24 cellular contexts compared by ENCODE assay signal in genomic region chr3:115381573-115381912, GRCh38.
DNase-seq lines count a peak whose midpoint lies in the region; ATAC-seq, FAIRE-seq and TF ChIP-seq lines count a peak whose summit lies in the region.
"Had no signal": no experiment of that assay in that cellular context is flagged by ENCODE, and none has a peak within 500 bp of the region (broad histone marks: within the 10 kb centered on the region; RNA-seq: fewer than 3 reads in every experiment).

No MANE protein-coding gene starts in this region.

- no peak for TF ChIP-seq EP300 in esophagus muscularis mucosa (IDR thresholded peaks at IDR 0.05)

- H3K79me2 ChIP-seq in astrocyte (ENCODE audit: insufficient read depth, low read length) (no peaks in the 10 kb centered on the region), smooth muscle cell (ENCODE audit: low read depth) (no peaks in the 10 kb centered on the region)

- H3K9me3 ChIP-seq in MG63 (no peaks in the 10 kb centered on the region), astrocyte (ENCODE audit: insufficient read depth, low read depth, low read length) (no peaks in the 10 kb centered on the region), smooth muscle cell (replicated peaks; ENCODE audit: low read depth) (no peaks in the 10 kb centered on the region), esophagus muscularis mucosa (no peaks in the 10 kb centered on the region)
- H3K9me3 ChIP-seq: breast epithelium, HAP-1, thoracic aorta had no signal

- no peak overlapping the region for H3K27ac Mint-ChIP-seq in astrocyte (ENCODE audit: unreplicated experiment)
- H3K27ac Mint-ChIP-seq: activated CD4-positive, alpha-beta T cell treated with anti-CD3 and anti-CD28 coated beads, Interleukin-2, amount 10 ng/mL, durations not matched to agents 24 days and 14 days; activated CD8-positive, alpha-beta memory T cell treated with anti-CD3 and anti-CD28 coated beads, Interleukin-2, amount 10 ng/mL, durations not matched to agents 7 days and 5 days; activated naive CD8-positive, alpha-beta T cell; activated T-helper 1 cell treated with anti-CD3 and anti-CD28 coated beads, Interleukin-12 subunit alpha, Interleukin-12 subunit beta, Interleukin-2, Interleukin-4 antibody, amounts not matched to agents 30 ng/mL and 10 ng/mL and 1 ng/mL, durations not matched to agents 14 hours and 24 hours and 36 hours; CD8-positive, alpha-beta memory T cell; stimulated activated effector memory CD8-positive, alpha-beta T cell treated with anti-CD3 and anti-CD28 coated beads, Interleukin-12 subunit alpha, Interleukin-12 subunit beta, amount 100 ng/mL, for 72 hours had no signal

- peaks cover 12% of the 10 kb centered on the region for H3K4me1 ChIP-seq in astrocyte (ENCODE audit: insufficient read depth, low read length)
- H3K4me1 ChIP-seq in smooth muscle cell (ENCODE audit: low read depth), result no peaks in the 10 kb centered on the region
- H3K4me1 ChIP-seq in esophagus muscularis mucosa, result no peaks in the 10 kb centered on the region
- H3K4me1 ChIP-seq: breast epithelium, HAP-1 had no signal

- no peak overlapping the region for H3K9ac ChIP-seq in astrocyte (ENCODE audit: low read length)
- no peak overlapping the region for H3K9ac ChIP-seq in smooth muscle cell (ENCODE audit: low read depth)

- no peak overlapping the region for H3K4me3 Mint-ChIP-seq in astrocyte (ENCODE audit: unreplicated experiment)
- H3K4me3 Mint-ChIP-seq: activated CD4-positive, alpha-beta T cell treated with anti-CD3 and anti-CD28 coated beads, Interleukin-2, amount 10 ng/mL, durations not matched to agents 24 days and 14 days; activated CD8-positive, alpha-beta memory T cell treated with anti-CD3 and anti-CD28 coated beads, Interleukin-2, amount 10 ng/mL, durations not matched to agents 7 days and 5 days; activated naive CD8-positive, alpha-beta T cell; activated T-helper 1 cell treated with anti-CD3 and anti-CD28 coated beads, Interleukin-12 subunit alpha, Interleukin-12 subunit beta, Interleukin-2, Interleukin-4 antibody, amounts not matched to agents 30 ng/mL and 10 ng/mL and 1 ng/mL, durations not matched to agents 14 hours and 24 hours and 36 hours; CD8-positive, alpha-beta memory T cell; stimulated activated effector memory CD8-positive, alpha-beta T cell treated with anti-CD3 and anti-CD28 coated beads, Interleukin-12 subunit alpha, Interleukin-12 subunit beta, amount 100 ng/mL, for 72 hours had no signal

- H3K27me3 Mint-ChIP-seq in astrocyte (ENCODE audit: low read depth, unreplicated experiment), result peaks cover 3% of the 10 kb centered on the region

- no peak for TF ChIP-seq CTCF in astrocyte (IDR thresholded peaks at IDR 0.05; ENCODE audit: insufficient read depth, low read depth, low read length)
- no peak for TF ChIP-seq CTCF in smooth muscle cell (IDR thresholded peaks at IDR 0.05; ENCODE audit: borderline replicate concordance, insufficient read depth, poor library complexity, severe bottlenecking)
- TF ChIP-seq CTCF in esophagus muscularis mucosa (IDR thresholded peaks at IDR 0.05), result no peak

- H3K27ac ChIP-seq in astrocyte (ENCODE audit: low read depth, low read length) (peak overlapping the region; percentile 9), smooth muscle cell (ENCODE audit: low read depth) (no peak overlapping the region), esophagus muscularis mucosa (replicated peaks in 1 of 4) (no peak overlapping the region)
- H3K27ac ChIP-seq: breast epithelium had no signal

- no peaks in the 10 kb centered on the region for H3K4me1 Mint-ChIP-seq in astrocyte (ENCODE audit: low read depth, unreplicated experiment)
- H3K4me1 Mint-ChIP-seq: activated CD4-positive, alpha-beta T cell treated with anti-CD3 and anti-CD28 coated beads, Interleukin-2, amount 10 ng/mL, durations not matched to agents 24 days and 14 days; activated CD8-positive, alpha-beta memory T cell treated with anti-CD3 and anti-CD28 coated beads, Interleukin-2, amount 10 ng/mL, durations not matched to agents 7 days and 5 days; CD8-positive, alpha-beta memory T cell; stimulated activated effector memory CD8-positive, alpha-beta T cell treated with anti-CD3 and anti-CD28 coated beads, Interleukin-12 subunit alpha, Interleukin-12 subunit beta, amount 100 ng/mL, for 72 hours had no signal

- H3K36me3 Mint-ChIP-seq in astrocyte (ENCODE audit: low read depth, unreplicated experiment), result no peaks in the 10 kb centered on the region
- H3K36me3 Mint-ChIP-seq: activated CD8-positive, alpha-beta memory T cell treated with anti-CD3 and anti-CD28 coated beads, Interleukin-2, amount 10 ng/mL, durations not matched to agents 7 days and 5 days; CD8-positive, alpha-beta memory T cell; stimulated activated effector memory CD8-positive, alpha-beta T cell treated with anti-CD3 and anti-CD28 coated beads, Interleukin-12 subunit alpha, Interleukin-12 subunit beta, amount 100 ng/mL, for 72 hours had no signal

- no peaks in the 10 kb centered on the region for H3K36me3 ChIP-seq in MG63
- H3K36me3 ChIP-seq in astrocyte (ENCODE audit: insufficient read depth, low read length), result no peaks in the 10 kb centered on the region
- H3K36me3 ChIP-seq in smooth muscle cell (ENCODE audit: low read depth), result no peaks in the 10 kb centered on the region
- H3K36me3 ChIP-seq in esophagus muscularis mucosa, result no peaks in the 10 kb centered on the region
- H3K36me3 ChIP-seq: breast epithelium, HAP-1, thoracic aorta had no signal

- no peak for TF ChIP-seq POLR2A in esophagus muscularis mucosa (IDR thresholded peaks at IDR 0.05; ENCODE audit: low read depth)

- peak; percentile 52 for DNase-seq in MG63
- DNase-seq in astrocyte (ENCODE audit: low read depth), result peak; percentile 14
- DNase-seq in Right ventricle myocardium superior, result peak; percentile 79
- no peak for DNase-seq in smooth muscle cell (lab: John Stamatoyannopoulos, UW; ENCODE audit: unreplicated experiment)
- DNase-seq in esophagus muscularis mucosa (ENCODE audit: extremely low spot score), result no peak
- DNase-seq in SIG-M5 treated with dmso at 0.1 percent for 504 hours (lab: John Stamatoyannopoulos, UW; ENCODE audit: unreplicated experiment), result no peak
- no peak for DNase-seq in NCI-H1092 (lab: John Stamatoyannopoulos, UW)
- DNase-seq: activated CD4-positive, alpha-beta T cell treated with anti-CD3 and anti-CD28 coated beads, Interleukin-2, amount 10 ng/mL, durations not matched to agents 24 days and 14 days; activated CD8-positive, alpha-beta memory T cell treated with anti-CD3 and anti-CD28 coated beads, Interleukin-2, amount 10 ng/mL, durations not matched to agents 7 days and 5 days; CD8-positive, alpha-beta memory T cell; foreskin melanocyte; islet precursor cell; Karpas-422; NCI-H2081 treated with DMSO at 0.1 percent for 48 hours; NCI-H524 treated with DMSO at 0.1 percent for 48 hours; nucleus accumbens; SHP77 treated with DMSO at 0.1 percent for 48 hours; T-helper 1 cell had no signal

- H3K4me3 ChIP-seq in MG63 (no peak overlapping the region), astrocyte (ENCODE audit: insufficient read depth, low read depth, low read length) (no peak overlapping the region), smooth muscle cell (no peak overlapping the region), esophagus muscularis mucosa (no peak overlapping the region)
- H3K4me3 ChIP-seq: breast epithelium, HAP-1, thoracic aorta had no signal

- H3K4me2 ChIP-seq in astrocyte (ENCODE audit: low read length) (no peak overlapping the region), smooth muscle cell (no peak overlapping the region)

- intact Hi-C loops in Right ventricle myocardium superior (cut with DNase I) (no loop called here), esophagus muscularis mucosa (cut with DNase I) (no loop called here)

- peak; percentile 97 for ATAC-seq in Right ventricle myocardium superior (ENCODE audit: poor library complexity)
- ATAC-seq: activated CD8-positive, alpha-beta memory T cell treated with anti-CD3 and anti-CD28 coated beads, Interleukin-2, amount 10 ng/mL, durations not matched to agents 7 days and 5 days; stimulated activated effector memory CD8-positive, alpha-beta T cell treated with anti-CD3 and anti-CD28 coated beads, Interleukin-12 subunit alpha, Interleukin-12 subunit beta, amount 100 ng/mL, for 72 hours had no signal

- H2AFZ ChIP-seq in astrocyte (ENCODE audit: low read depth, low read length), result no peak overlapping the region
- peak overlapping the region; percentile 52 for H2AFZ ChIP-seq in smooth muscle cell (ENCODE audit: low read depth)

- no peaks in the 10 kb centered on the region for H3F3A ChIP-seq in smooth muscle cell (ENCODE audit: low read depth)

- H4K20me1 ChIP-seq in astrocyte (ENCODE audit: insufficient read depth, low read length), result no peaks in the 10 kb centered on the region
- H4K20me1 ChIP-seq in smooth muscle cell (ENCODE audit: low read depth), result no peaks in the 10 kb centered on the region

- WGBS in smooth muscle cell (ENCODE audit: low lambda C conversion rate), result 81% methylated on average over 5 of the region's 5 CpGs
- 67% methylated on average over 5 of the region's 5 CpGs for WGBS in esophagus muscularis mucosa

- no peak for FAIRE-seq in astrocyte (lab: Jason Lieb, UNC)

- no peaks in the 10 kb centered on the region for H3K27me3 ChIP-seq in MG63
- no peaks in the 10 kb centered on the region for H3K27me3 ChIP-seq in astrocyte (ENCODE audit: insufficient read depth, low read length)
- H3K27me3 ChIP-seq in smooth muscle cell (ENCODE audit: low read depth), result no peaks in the 10 kb centered on the region
- no peaks in the 10 kb centered on the region for H3K27me3 ChIP-seq in esophagus muscularis mucosa
- H3K27me3 ChIP-seq: breast epithelium had no signal

- no peaks in the 10 kb centered on the region for H3K9me3 Mint-ChIP-seq in astrocyte (ENCODE audit: unreplicated experiment)
- H3K9me3 Mint-ChIP-seq: activated T-helper 1 cell treated with anti-CD3 and anti-CD28 coated beads, Interleukin-12 subunit alpha, Interleukin-12 subunit beta, Interleukin-2, Interleukin-4 antibody, amounts not matched to agents 30 ng/mL and 10 ng/mL and 1 ng/mL, durations not matched to agents 14 hours and 24 hours and 36 hours; stimulated activated effector memory CD8-positive, alpha-beta T cell treated with anti-CD3 and anti-CD28 coated beads, Interleukin-12 subunit alpha, Interleukin-12 subunit beta, amount 100 ng/mL, for 72 hours had no signal

Comparison
In these comparisons a context has a peak if more than half of its experiments do, and no peak if none do; other contexts are left out.
1. DNase-seq: peak in MG63 (single experiment), astrocyte (single experiment) and Right ventricle myocardium superior (single experiment); none in smooth muscle cell (single experiment), esophagus muscularis mucosa (single experiment), SIG-M5 treated with dmso at 0.1 percent for 504 hours (single experiment) and NCI-H1092 (single experiment).